9 cellular contexts compared by ENCODE assay signal in the genomic region with DNA sequence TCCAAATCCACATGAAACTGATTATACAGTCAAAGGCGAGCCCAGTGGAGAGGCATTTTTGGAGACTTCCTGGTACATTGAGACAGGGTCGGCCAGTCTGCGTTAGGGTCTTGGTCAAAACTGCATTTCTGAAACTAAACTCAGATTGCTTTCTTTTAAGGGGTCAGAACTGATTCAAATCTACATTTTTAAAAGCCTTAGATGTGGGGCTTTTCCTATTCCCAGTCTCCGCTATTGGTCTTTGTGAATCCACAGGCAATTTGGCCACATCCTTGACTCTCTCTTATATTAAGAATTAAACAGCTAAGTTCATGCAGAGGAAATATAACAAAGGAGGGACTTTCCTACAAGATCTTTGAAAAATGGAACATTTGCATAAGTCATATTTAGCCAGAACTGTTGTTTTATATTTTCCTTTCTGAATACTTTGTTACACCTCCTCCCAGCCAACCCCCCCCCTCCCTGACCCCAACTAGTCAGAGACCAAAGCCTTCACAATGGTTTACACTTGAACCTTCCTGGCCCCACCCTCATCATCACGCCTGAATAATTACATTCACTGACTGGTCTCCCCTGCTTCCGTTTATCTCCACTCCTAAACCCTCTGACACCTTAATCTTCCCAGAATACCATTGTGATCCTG. TPM values are rescaled to one million over a fixed set of nuclear protein-coding genes. Genes with fewer than 3 reads are reported as not detected.
A peak's percentile ranks its signal among the peaks of the same experiment; 100 is the strongest.
DNase-seq lines count a peak whose midpoint lies in the region; ATAC-seq lines count a peak whose summit lies in the region.
"Had no signal": no experiment of that assay in that cellular context is flagged by ENCODE, and none has a peak within 500 bp of the region (broad histone marks: within the 10 kb centered on the region; RNA-seq: fewer than 3 reads in every experiment).

No MANE protein-coding gene starts in this region.

- H3K36me3 Mint-ChIP-seq in activated CD4-positive, alpha-beta T cell treated with anti-CD3 and anti-CD28 coated beads, Interleukin-2, amount 10 ng/mL, durations not matched to agents 7 days and 5 days (ENCODE audit: low read depth): peaks cover 3% of the 10 kb centered on the region

- no peak for DNase-seq in activated CD4-positive, alpha-beta T cell treated with anti-CD3 and anti-CD28 coated beads, Interleukin-2, amount 10 ng/mL, durations not matched to agents 7 days and 5 days
- DNase-seq in stimulated activated CD4-positive, alpha-beta T cell treated with anti-CD3 and anti-CD28 coated beads, Interleukin-4, amount 100 ng/mL, for 1 hour: peak; percentile 61
- DNase-seq in NCI-H1092 (lab: John Stamatoyannopoulos, UW) (no peak), NCI-H1417 treated with DMSO at 0.1 percent for 48 hours (lab: John Stamatoyannopoulos, UW) (no peak), NCI-H1930 (lab: John Stamatoyannopoulos, UW) (no peak), COLO829 (ENCODE audit: low spot score) (no peak)
- DNase-seq: H9 had no signal

- POLR2A ChIA-PET in activated CD4-positive, alpha-beta T cell treated with anti-CD3 and anti-CD28 coated beads, Interleukin-2, amount 10 ng/mL, durations not matched to agents 7 days and 5 days (lab: Charles Lee): no interaction called here

- no peaks in the 10 kb centered on the region for H3K27me3 Mint-ChIP-seq in activated CD4-positive, alpha-beta T cell treated with anti-CD3 and anti-CD28 coated beads, Interleukin-2, amount 10 ng/mL, durations not matched to agents 7 days and 5 days

- CTCF ChIA-PET in activated CD4-positive, alpha-beta T cell treated with anti-CD3 and anti-CD28 coated beads, Interleukin-2, amount 10 ng/mL, durations not matched to agents 7 days and 5 days (lab: Charles Lee): interaction anchor here (1.2 to 2.4 kb wide), 5 partner anchors 9 to 94 kb away, joined by 4 to 12 read pairs (median 6); partner anchors contain the start of gene F5

- peak overlapping the region; percentile 72 for H3K27ac Mint-ChIP-seq in activated CD4-positive, alpha-beta T cell treated with anti-CD3 and anti-CD28 coated beads, Interleukin-2, amount 10 ng/mL, durations not matched to agents 7 days and 5 days
- H3K27ac Mint-ChIP-seq: H9 had no signal

- no peak overlapping the region for H3K4me3 Mint-ChIP-seq in activated CD4-positive, alpha-beta T cell treated with anti-CD3 and anti-CD28 coated beads, Interleukin-2, amount 10 ng/mL, durations not matched to agents 7 days and 5 days
- H3K4me3 Mint-ChIP-seq: H9 had no signal

- peaks cover 59% of the 10 kb centered on the region for H3K4me1 Mint-ChIP-seq in activated CD4-positive, alpha-beta T cell treated with anti-CD3 and anti-CD28 coated beads, Interleukin-2, amount 10 ng/mL, durations not matched to agents 7 days and 5 days

- H3K9me3 Mint-ChIP-seq in activated CD4-positive, alpha-beta T cell treated with anti-CD3 and anti-CD28 coated beads, Interleukin-2, amount 10 ng/mL, durations not matched to agents 7 days and 5 days: peaks cover 2% of the 10 kb centered on the region
- H3K9me3 Mint-ChIP-seq: H9 had no signal

- ATAC-seq in GM18907 (IDR thresholded peaks at IDR 0.05; ENCODE audit: unreplicated experiment) (peak; percentile 71), HG02678 (IDR thresholded peaks at IDR 0.05; ENCODE audit: unreplicated experiment) (peak; percentile 68)

RNA-seq across cellular contexts. Expression of gene SELL, which starts 30.9 kb away (rescaled TPM):
- total RNA-seq in activated CD4-positive, alpha-beta T cell treated with anti-CD3 and anti-CD28 coated beads, Interleukin-2, amount 10 ng/mL, durations not matched to agents 7 days and 5 days: 100 to 1,000 TPM; 568 to 595 TPM
- total RNA-seq: H9 had no signal

RNA-seq across cellular contexts. Expression of gene SELP, which starts 50.6 kb away (rescaled TPM):
- total RNA-seq in activated CD4-positive, alpha-beta T cell treated with anti-CD3 and anti-CD28 coated beads, Interleukin-2, amount 10 ng/mL, durations not matched to agents 7 days and 5 days: under 1 TPM; 0.45 to 0.48 TPM
- total RNA-seq: H9 had no signal

RNA-seq across cellular contexts. Expression of gene SELE, which starts 53.4 kb away (rescaled TPM):
- total RNA-seq in activated CD4-positive, alpha-beta T cell treated with anti-CD3 and anti-CD28 coated beads, Interleukin-2, amount 10 ng/mL, durations not matched to agents 7 days and 5 days: not detected
- total RNA-seq: H9 had no signal
